ENCODE assay signal across 29 cellular contexts in the genomic region with DNA sequence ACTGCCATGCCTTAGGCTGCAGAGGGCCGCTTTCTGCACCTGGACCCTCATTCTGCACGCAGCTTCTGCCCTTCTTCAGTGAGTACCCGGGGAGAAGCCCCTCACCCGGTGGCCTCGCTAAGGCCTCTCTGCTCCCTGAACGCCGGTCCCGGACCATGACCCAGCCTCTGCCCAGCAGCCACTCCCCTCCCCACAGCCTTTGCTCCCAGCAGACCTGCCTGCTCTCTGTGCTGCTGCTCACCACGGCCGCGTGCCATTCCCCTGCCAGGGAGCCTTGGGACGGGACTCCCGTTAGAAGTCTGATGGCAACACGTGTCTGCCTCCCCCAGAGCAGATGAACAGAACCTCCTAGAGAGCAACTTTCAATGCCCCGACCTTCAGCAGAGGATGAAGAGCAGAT.
"Had no signal": no experiment of that assay in that cellular context is flagged by ENCODE, and none has a peak within 500 bp of the region (broad histone marks: within the 10 kb centered on the region; RNA-seq: fewer than 3 reads in every experiment).

No MANE protein-coding gene starts in this region.

- DNase-seq: head of caudate nucleus; hippocampal formation; lower lobe of right lung; mammary epithelial cell; mesenchymal stem cell; naive B cell; natural killer cell; nephron progenitor cell; ovary; stimulated activated CD4-positive, alpha-beta T cell treated with anti-CD3 and anti-CD28 coated beads, Interleukin-12 subunit alpha, Interleukin-12 subunit beta, amount 100 ng/mL, for 4 hours; stimulated activated CD4-positive, alpha-beta T cell treated with anti-CD3 and anti-CD28 coated beads, Interleukin-15, amount 100 ng/mL, for 24 hours; stimulated activated CD4-positive, alpha-beta T cell treated with anti-CD3 and anti-CD28 coated beads, Interleukin-2, amount 100 ng/mL, for 24 hours; stimulated activated CD4-positive, alpha-beta T cell treated with anti-CD3 and anti-CD28 coated beads, Interleukin-4, amount 100 ng/mL, for 1 hour; stimulated activated naive CD4-positive, alpha-beta T cell; tibial artery; trophoblast cell; upper lobe of right lung had no signal

- H3K4me1 Mint-ChIP-seq: mesothelial cell of epicardium had no signal

- H3K36me3 Mint-ChIP-seq: mesothelial cell of epicardium, naive B cell, natural killer cell, neural progenitor cell had no signal

- H3K4me3 Mint-ChIP-seq: mesothelial cell of epicardium; naive B cell; natural killer cell; nephron progenitor cell; neural progenitor cell; stimulated activated naive CD8-positive, alpha-beta T cell treated with anti-CD3 and anti-CD28 coated beads, Interleukin-15, Interleukin-2, amounts not matched to agents 100 ng/mL and 50 ng/mL, for 24 hours had no signal

- H3K27ac Mint-ChIP-seq: mesothelial cell of epicardium; natural killer cell; nephron progenitor cell; neural progenitor cell; progenitor cell of endocrine pancreas; stimulated activated naive CD8-positive, alpha-beta T cell treated with anti-CD3 and anti-CD28 coated beads, Interleukin-15, Interleukin-2, amounts not matched to agents 100 ng/mL and 50 ng/mL, for 24 hours had no signal

- H3K27me3 Mint-ChIP-seq: naive B cell; stimulated activated naive CD8-positive, alpha-beta T cell treated with anti-CD3 and anti-CD28 coated beads, Interleukin-15, Interleukin-2, amounts not matched to agents 100 ng/mL and 50 ng/mL, for 24 hours had no signal

- H3K36me3 ChIP-seq: left lung, lower lobe of right lung, neural progenitor cell, ovary, right atrium auricular region, suprapubic skin, thoracic aorta, tibial artery, upper lobe of right lung had no signal

- H3K9ac ChIP-seq: neural progenitor cell had no signal

- H3K9me3 Mint-ChIP-seq: mesothelial cell of epicardium; naive B cell; natural killer cell; nephron progenitor cell; neural progenitor cell; stimulated activated naive CD8-positive, alpha-beta T cell treated with anti-CD3 and anti-CD28 coated beads, Interleukin-15, Interleukin-2, amounts not matched to agents 100 ng/mL and 50 ng/mL, for 24 hours had no signal

- ATAC-seq: left lung, lower lobe of right lung, natural killer cell, sciatic nerve, upper lobe of right lung had no signal

- H3K9me3 ChIP-seq: left lung, lower lobe of right lung, ovary, right atrium auricular region, suprapubic skin, thoracic aorta, tibial artery, upper lobe of right lung had no signal

- FAIRE-seq: keratinocyte, urothelium cell line had no signal

- H3K27ac ChIP-seq: left lung, lower lobe of right lung, neural progenitor cell, ovary, right atrium auricular region, skin epidermis, suprapubic skin, thoracic aorta, tibial artery, upper lobe of right lung had no signal

- H3K4me1 ChIP-seq: left lung, lower lobe of right lung, right atrium auricular region, suprapubic skin, tibial artery, upper lobe of right lung had no signal

- H3K4me2 ChIP-seq: neural progenitor cell had no signal

- H3K4me3 ChIP-seq: left lung, lower lobe of right lung, neural progenitor cell, ovary, right atrium auricular region, skin epidermis, suprapubic skin, thoracic aorta, tibial artery, upper lobe of right lung had no signal

- H3K27me3 ChIP-seq: neural progenitor cell, ovary, right atrium auricular region, upper lobe of right lung had no signal
